ENCODE assay signal across 17 cellular contexts in the genomic region with DNA sequence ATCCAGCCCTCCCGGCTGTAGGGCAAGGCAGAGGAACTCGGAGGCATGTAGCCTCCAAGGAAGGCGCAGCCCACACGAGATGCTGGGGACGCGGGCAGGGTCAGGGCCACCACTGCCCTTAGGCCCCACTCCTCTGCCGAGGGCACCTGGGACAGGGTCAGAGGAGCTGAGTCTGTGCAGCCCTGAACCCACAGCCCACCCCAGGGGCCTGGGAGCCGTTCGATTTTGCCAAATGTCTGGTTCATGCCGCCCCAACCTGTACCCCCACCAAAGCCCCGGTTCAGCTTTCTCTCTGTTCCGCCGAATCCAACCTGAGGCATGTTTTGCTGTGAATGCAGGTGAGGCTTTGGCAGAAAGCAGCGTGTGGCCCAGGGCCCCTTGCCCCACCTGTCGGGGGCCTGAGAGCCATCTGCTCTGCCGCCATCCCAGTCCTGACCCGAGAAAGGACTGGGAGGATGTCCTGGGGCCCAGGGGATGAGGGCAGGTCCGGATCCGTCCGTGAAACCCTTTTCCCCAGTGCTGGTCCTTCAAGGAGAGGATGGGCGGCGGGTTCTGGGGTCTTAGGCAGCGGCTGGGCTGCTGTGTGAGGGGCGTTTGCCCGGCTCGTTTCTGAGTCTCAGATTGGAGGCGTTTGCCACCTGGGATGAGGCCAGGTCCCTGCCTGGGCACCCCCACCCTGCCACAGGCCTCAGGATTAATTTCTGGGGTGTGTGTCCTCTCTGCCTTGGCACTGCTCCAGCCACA.
"Had no signal": no experiment of that assay in that cellular context is flagged by ENCODE, and none has a peak within 500 bp of the region (broad histone marks: within the 10 kb centered on the region; RNA-seq: fewer than 3 reads in every experiment).

No MANE protein-coding gene starts in this region.

- DNase-seq: activated CD4-positive, alpha-beta T cell treated with anti-CD3 and anti-CD28 coated beads for 48 hours; activated CD8-positive, alpha-beta memory T cell treated with anti-CD3 and anti-CD28 coated beads, Interleukin-2, amount 50 U/mL, for 48 hours; activated gamma-delta T cell; activated T-cell treated with anti-CD3 and anti-CD28 coated beads, Interleukin-2, amount 50 U/mL, for 72 hours; cortex of kidney; effector CD4-positive, alpha-beta T cell; foreskin fibroblast; immature natural killer cell; lower lobe of right lung; pancreas; small intestine; stimulated activated CD4-positive, alpha-beta T cell treated with anti-CD3 and anti-CD28 coated beads, Interleukin-4, amount 100 ng/mL, for 4 hours; stimulated activated CD8-positive, alpha-beta memory T cell treated with anti-CD3 and anti-CD28 coated beads, Interleukin-4, amount 100 ng/mL, for 48 hours; T-helper 2 cell had no signal

- H3K27ac ChIP-seq: lower lobe of right lung, pancreas, upper lobe of left lung had no signal

- H3K4me3 ChIP-seq: lower lobe of right lung, pancreas, upper lobe of left lung had no signal

- ATAC-seq: activated naive CD4-positive, alpha-beta T cell treated with anti-CD3 and anti-CD28 coated beads, Interleukin-2, amount 50 U/mL, for 72 hours; activated T-cell treated with anti-CD3 and anti-CD28 coated beads, Interleukin-2, amount 50 U/mL, for 72 hours; lower lobe of right lung; pancreas; WTC11 had no signal

- H3K36me3 ChIP-seq: lower lobe of right lung, pancreas, upper lobe of left lung had no signal

- H3K9me3 ChIP-seq: lower lobe of right lung, pancreas, upper lobe of left lung had no signal

- H3K4me1 ChIP-seq: pancreas had no signal

- FAIRE-seq: pancreas, small intestine had no signal
